ENCODE assay signal across 2 cellular contexts in the genomic region with DNA sequence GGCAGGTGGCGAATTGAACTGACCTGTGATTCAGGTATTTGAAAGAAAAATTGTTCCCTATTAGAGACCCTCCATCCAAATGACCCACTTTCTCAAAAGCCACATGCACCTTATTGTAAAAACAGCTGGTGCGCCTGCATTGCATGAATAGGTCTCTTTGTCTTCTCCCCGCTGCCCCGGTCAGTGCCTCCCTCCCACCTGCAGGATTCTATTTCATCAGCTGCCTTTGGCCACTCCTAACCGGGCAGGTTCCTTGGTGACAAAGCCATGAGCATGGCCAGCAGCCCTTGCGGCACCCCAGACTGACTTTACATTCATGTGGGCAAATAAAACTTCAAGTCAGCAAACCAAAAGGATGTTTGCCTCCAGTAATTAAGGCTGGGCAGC.
TF ChIP-seq lines count a peak whose summit lies in the region.

No MANE protein-coding gene starts in this region.

TF ChIP-seq in Ishikawa, 13 proteins besides CTCF, POLR2A, EP300 and RAD21:
- TF ChIP-seq TEAD4 (IDR thresholded peaks at IDR 0.05) (0 out of 2 replicates have a peak, but pooled peaks have one; percentile 15), MAX (IDR thresholded peaks at IDR 0.05) (peak; percentile 59; the same call in 1 of the 2 replicates), TAF1 (IDR thresholded peaks at IDR 0.05; ENCODE audit: low read depth) (no peak)

TF ChIP-seq in HepG2, 621 proteins besides CTCF, POLR2A, EP300 and RAD21 (continues in another document):
- TF ChIP-seq GMEB2 (CRISPR knock-in tag; IDR thresholded peaks at IDR 0.05; ENCODE audit: low read depth) (no peak), ATF3 (CRISPR knock-in tag; IDR thresholded peaks at IDR 0.05) (peak; percentile 57; the same call in 1 of the 2 replicates), ZNF746 (CRISPR knock-in tag; IDR thresholded peaks at IDR 0.05) (0 out of 2 replicates have a peak, but pooled peaks have one; percentile 18), ZNF513 (CRISPR knock-in tag; conservative IDR thresholded peaks at IDR 0.05) (no peak), SOX6 (IDR thresholded peaks at IDR 0.05) (no peak), SOX6 (CRISPR knock-in tag; IDR thresholded peaks at IDR 0.05) (peak; percentile 84), ZNF232 (CRISPR knock-in tag; IDR thresholded peaks at IDR 0.05; ENCODE audit: borderline replicate concordance) (0 out of 2 replicates have a peak, but pooled peaks have one; percentile 11), NONO (IDR thresholded peaks at IDR 0.05) (no peak), NONO (CRISPR knock-in tag; conservative IDR thresholded peaks at IDR 0.05) (no peak), FOXK1 (CRISPR knock-in tag; IDR thresholded peaks at IDR 0.05; ENCODE audit: borderline replicate concordance, low read depth) (0 out of 2 replicates have a peak, but pooled peaks have one; percentile 15), ZNF329 (CRISPR knock-in tag; IDR thresholded peaks at IDR 0.05; ENCODE audit: low read depth) (no peak), KLF16 (CRISPR knock-in tag; IDR thresholded peaks at IDR 0.05) (peak in 1 of 2 experiments; percentile 66; a peak in 1 of 4 replicates), ZFP36L2 (CRISPR knock-in tag; IDR thresholded peaks at IDR 0.05) (no peak), HNRNPK (IDR thresholded peaks at IDR 0.05; ENCODE audit: low read depth, low read length, poor library complexity, severe bottlenecking) (no peak), MAX (IDR thresholded peaks at IDR 0.05) (peak; percentile 49), SOX13 (IDR thresholded peaks at IDR 0.05) (no peak), SOX13 (CRISPR knock-in tag; conservative IDR thresholded peaks at IDR 0.05 in 1 of 2, IDR thresholded peaks at IDR 0.05 in 1 of 2) (peak in 1 of 2 experiments; percentile 69; a peak in 2 of 4 replicates), ZNF687 (CRISPR knock-in tag; IDR thresholded peaks at IDR 0.05) (peak; percentile 65)
- TF ChIP-seq, protein P1, sequence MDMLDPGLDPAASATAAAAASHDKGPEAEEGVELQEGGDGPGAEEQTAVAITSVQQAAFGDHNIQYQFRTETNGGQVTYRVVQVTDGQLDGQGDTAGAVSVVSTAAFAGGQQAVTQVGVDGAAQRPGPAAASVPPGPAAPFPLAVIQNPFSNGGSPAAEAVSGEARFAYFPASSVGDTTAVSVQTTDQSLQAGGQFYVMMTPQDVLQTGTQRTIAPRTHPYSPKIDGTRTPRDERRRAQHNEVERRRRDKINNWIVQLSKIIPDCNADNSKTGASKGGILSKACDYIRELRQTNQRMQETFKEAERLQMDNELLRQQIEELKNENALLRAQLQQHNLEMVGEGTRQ (IDR thresholded peaks at IDR 0.05; ENCODE audit: low read depth, low read length): no peak
- TF ChIP-seq, protein P1 (CRISPR knock-in tag; IDR thresholded peaks at IDR 0.05; ENCODE audit: borderline replicate concordance): no peak
- TF ChIP-seq, protein P2, sequence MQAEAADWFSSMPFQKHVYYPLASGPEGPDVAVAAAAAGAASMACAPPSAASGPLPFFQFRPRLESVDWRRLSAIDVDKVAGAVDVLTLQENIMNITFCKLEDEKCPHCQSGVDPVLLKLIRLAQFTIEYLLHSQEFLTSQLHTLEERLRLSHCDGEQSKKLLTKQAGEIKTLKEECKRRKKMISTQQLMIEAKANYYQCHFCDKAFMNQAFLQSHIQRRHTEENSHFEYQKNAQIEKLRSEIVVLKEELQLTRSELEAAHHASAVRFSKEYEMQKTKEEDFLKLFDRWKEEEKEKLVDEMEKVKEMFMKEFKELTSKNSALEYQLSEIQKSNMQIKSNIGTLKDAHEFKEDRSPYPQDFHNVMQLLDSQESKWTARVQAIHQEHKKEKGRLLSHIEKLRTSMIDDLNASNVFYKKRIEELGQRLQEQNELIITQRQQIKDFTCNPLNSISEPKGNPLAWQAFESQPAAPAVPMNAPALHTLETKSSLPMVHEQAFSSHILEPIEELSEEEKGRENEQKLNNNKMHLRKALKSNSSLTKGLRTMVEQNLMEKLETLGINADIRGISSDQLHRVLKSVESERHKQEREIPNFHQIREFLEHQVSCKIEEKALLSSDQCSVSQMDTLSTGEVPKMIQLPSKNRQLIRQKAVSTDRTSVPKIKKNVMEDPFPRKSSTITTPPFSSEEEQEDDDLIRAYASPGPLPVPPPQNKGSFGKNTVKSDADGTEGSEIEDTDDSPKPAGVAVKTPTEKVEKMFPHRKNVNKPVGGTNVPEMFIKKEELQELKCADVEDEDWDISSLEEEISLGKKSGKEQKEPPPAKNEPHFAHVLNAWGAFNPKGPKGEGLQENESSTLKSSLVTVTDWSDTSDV (CRISPR knock-in tag; IDR thresholded peaks at IDR 0.05): peak; percentile 36; the same call in 1 of the 2 replicates
- TF ChIP-seq, protein P3, sequence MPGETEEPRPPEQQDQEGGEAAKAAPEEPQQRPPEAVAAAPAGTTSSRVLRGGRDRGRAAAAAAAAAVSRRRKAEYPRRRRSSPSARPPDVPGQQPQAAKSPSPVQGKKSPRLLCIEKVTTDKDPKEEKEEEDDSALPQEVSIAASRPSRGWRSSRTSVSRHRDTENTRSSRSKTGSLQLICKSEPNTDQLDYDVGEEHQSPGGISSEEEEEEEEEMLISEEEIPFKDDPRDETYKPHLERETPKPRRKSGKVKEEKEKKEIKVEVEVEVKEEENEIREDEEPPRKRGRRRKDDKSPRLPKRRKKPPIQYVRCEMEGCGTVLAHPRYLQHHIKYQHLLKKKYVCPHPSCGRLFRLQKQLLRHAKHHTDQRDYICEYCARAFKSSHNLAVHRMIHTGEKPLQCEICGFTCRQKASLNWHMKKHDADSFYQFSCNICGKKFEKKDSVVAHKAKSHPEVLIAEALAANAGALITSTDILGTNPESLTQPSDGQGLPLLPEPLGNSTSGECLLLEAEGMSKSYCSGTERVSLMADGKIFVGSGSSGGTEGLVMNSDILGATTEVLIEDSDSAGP (CRISPR knock-in tag; IDR thresholded peaks at IDR 0.05; ENCODE audit: borderline replicate concordance): peak; percentile 34; the same call in 1 of the 2 replicates
- TF ChIP-seq, protein P4, sequence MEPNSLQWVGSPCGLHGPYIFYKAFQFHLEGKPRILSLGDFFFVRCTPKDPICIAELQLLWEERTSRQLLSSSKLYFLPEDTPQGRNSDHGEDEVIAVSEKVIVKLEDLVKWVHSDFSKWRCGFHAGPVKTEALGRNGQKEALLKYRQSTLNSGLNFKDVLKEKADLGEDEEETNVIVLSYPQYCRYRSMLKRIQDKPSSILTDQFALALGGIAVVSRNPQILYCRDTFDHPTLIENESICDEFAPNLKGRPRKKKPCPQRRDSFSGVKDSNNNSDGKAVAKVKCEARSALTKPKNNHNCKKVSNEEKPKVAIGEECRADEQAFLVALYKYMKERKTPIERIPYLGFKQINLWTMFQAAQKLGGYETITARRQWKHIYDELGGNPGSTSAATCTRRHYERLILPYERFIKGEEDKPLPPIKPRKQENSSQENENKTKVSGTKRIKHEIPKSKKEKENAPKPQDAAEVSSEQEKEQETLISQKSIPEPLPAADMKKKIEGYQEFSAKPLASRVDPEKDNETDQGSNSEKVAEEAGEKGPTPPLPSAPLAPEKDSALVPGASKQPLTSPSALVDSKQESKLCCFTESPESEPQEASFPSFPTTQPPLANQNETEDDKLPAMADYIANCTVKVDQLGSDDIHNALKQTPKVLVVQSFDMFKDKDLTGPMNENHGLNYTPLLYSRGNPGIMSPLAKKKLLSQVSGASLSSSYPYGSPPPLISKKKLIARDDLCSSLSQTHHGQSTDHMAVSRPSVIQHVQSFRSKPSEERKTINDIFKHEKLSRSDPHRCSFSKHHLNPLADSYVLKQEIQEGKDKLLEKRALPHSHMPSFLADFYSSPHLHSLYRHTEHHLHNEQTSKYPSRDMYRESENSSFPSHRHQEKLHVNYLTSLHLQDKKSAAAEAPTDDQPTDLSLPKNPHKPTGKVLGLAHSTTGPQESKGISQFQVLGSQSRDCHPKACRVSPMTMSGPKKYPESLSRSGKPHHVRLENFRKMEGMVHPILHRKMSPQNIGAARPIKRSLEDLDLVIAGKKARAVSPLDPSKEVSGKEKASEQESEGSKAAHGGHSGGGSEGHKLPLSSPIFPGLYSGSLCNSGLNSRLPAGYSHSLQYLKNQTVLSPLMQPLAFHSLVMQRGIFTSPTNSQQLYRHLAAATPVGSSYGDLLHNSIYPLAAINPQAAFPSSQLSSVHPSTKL (CRISPR knock-in tag; IDR thresholded peaks at IDR 0.05): peak; percentile 62
- TF ChIP-seq, protein P5, sequence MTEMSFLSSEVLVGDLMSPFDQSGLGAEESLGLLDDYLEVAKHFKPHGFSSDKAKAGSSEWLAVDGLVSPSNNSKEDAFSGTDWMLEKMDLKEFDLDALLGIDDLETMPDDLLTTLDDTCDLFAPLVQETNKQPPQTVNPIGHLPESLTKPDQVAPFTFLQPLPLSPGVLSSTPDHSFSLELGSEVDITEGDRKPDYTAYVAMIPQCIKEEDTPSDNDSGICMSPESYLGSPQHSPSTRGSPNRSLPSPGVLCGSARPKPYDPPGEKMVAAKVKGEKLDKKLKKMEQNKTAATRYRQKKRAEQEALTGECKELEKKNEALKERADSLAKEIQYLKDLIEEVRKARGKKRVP (CRISPR knock-in tag; IDR thresholded peaks at IDR 0.05): peak in 1 of 2 experiments; percentile 98; a peak in 2 of 4 replicates
- TF ChIP-seq, protein P6, sequence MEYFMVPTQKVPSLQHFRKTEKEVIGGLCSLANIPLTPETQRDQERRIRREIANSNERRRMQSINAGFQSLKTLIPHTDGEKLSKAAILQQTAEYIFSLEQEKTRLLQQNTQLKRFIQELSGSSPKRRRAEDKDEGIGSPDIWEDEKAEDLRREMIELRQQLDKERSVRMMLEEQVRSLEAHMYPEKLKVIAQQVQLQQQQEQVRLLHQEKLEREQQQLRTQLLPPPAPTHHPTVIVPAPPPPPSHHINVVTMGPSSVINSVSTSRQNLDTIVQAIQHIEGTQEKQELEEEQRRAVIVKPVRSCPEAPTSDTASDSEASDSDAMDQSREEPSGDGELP (IDR thresholded peaks at IDR 0.05; ENCODE audit: borderline replicate concordance, low read depth): peak; percentile 95
- TF ChIP-seq, protein P7, sequence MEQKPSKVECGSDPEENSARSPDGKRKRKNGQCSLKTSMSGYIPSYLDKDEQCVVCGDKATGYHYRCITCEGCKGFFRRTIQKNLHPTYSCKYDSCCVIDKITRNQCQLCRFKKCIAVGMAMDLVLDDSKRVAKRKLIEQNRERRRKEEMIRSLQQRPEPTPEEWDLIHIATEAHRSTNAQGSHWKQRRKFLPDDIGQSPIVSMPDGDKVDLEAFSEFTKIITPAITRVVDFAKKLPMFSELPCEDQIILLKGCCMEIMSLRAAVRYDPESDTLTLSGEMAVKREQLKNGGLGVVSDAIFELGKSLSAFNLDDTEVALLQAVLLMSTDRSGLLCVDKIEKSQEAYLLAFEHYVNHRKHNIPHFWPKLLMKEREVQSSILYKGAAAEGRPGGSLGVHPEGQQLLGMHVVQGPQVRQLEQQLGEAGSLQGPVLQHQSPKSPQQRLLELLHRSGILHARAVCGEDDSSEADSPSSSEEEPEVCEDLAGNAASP (CRISPR knock-in tag; IDR thresholded peaks at IDR 0.05; ENCODE audit: borderline replicate concordance): peak; percentile 55; the same call in 1 of the 2 replicates
